Comparison of ENCODE assay signal across 39 cellular contexts in genomic region chr10:37442882-37443281, GRCh38.
"Had no signal": no experiment of that assay in that cellular context is flagged by ENCODE, and none has a peak within 500 bp of the region (broad histone marks: within the 10 kb centered on the region; RNA-seq: fewer than 3 reads in every experiment).

No MANE protein-coding gene starts in this region.

- ATAC-seq: activated naive CD4-positive, alpha-beta T cell treated with anti-CD3 and anti-CD28 coated beads, Interleukin-2, amount 50 U/mL, for 72 hours; activated naive CD8-positive, alpha-beta T cell treated with anti-CD3 and anti-CD28 coated beads, Interleukin-2, amount 50 U/mL, for 24 hours; activated T-cell treated with anti-CD3 and anti-CD28 coated beads, Interleukin-2, amount 50 U/mL, for 4 hours; activated T-cell treated with anti-CD3 and anti-CD28 coated beads, Interleukin-2, amount 50 U/mL, for 72 hours; activated T-helper 17 cell treated with anti-CD3 and anti-CD28 coated beads, Interleukin-2, amount 50 U/mL, for 72 hours; body of pancreas had no signal

- H3K36me3 Mint-ChIP-seq: activated naive CD4-positive, alpha-beta T cell treated with anti-CD3 and anti-CD28 coated beads, Interleukin-2, amount 10 ng/mL, durations not matched to agents 7 days and 5 days; activated naive CD4-positive, alpha-beta T cell treated with anti-CD3 and anti-CD28 coated beads, Interleukin-2, amount 50 U/mL, for 24 hours; activated naive CD4-positive, alpha-beta T cell treated with anti-CD3 and anti-CD28 coated beads, Interleukin-2, amount 50 U/mL, for 72 hours; activated naive CD8-positive, alpha-beta T cell; activated naive CD8-positive, alpha-beta T cell treated with anti-CD3 and anti-CD28 coated beads for 36 hours; activated naive CD8-positive, alpha-beta T cell treated with anti-CD3 and anti-CD28 coated beads, Interleukin-2, amount 10 ng/mL, durations not matched to agents 7 days and 5 days; brain had no signal

- H3K9me3 Mint-ChIP-seq: activated naive CD4-positive, alpha-beta T cell treated with anti-CD3 and anti-CD28 coated beads, Interleukin-2, amount 50 U/mL, for 24 hours had no signal

- DNase-seq: activated effector memory CD4-positive, alpha-beta T cell treated with anti-CD3 and anti-CD28 coated beads, Interleukin-2, amount 50 U/mL, for 16 hours; activated effector memory CD4-positive, alpha-beta T cell treated with Interleukin-2 at 50 U/mL for 16 hours; activated gamma-delta T cell; activated gamma-delta T cell treated with Interleukin-2 at 50 U/mL for 16 hours; activated naive CD4-positive, alpha-beta T cell; activated naive CD4-positive, alpha-beta T cell treated with anti-CD3 and anti-CD28 coated beads for 36 hours; activated naive CD4-positive, alpha-beta T cell treated with anti-CD3 and anti-CD28 coated beads, Interleukin-2, amount 10 ng/mL, durations not matched to agents 7 days and 5 days; activated naive CD4-positive, alpha-beta T cell treated with anti-CD3 and anti-CD28 coated beads, Interleukin-2, amount 50 U/mL, for 16 hours; activated naive CD4-positive, alpha-beta T cell treated with Interleukin-2 at 50 U/mL for 16 hours; activated naive CD8-positive, alpha-beta T cell treated with anti-CD3 and anti-CD28 coated beads for 36 hours; activated naive CD8-positive, alpha-beta T cell treated with anti-CD3 and anti-CD28 coated beads, Interleukin-2, amount 10 ng/mL, durations not matched to agents 7 days and 5 days; activated naive CD8-positive, alpha-beta T cell treated with anti-CD3 and anti-CD28 coated beads, Interleukin-2, amount 50 U/mL, for 24 hours; activated T-cell treated with anti-CD3 and anti-CD28 coated beads for 4 hours; activated T-cell treated with anti-CD3 and anti-CD28 coated beads, Interleukin-2, amount 50 U/mL, for 1 hour; activated T-cell treated with anti-CD3 and anti-CD28 coated beads, Interleukin-2, amount 50 U/mL, for 24 hours; activated T-cell treated with anti-CD3 and anti-CD28 coated beads, Interleukin-2, amount 50 U/mL, for 4 hours; activated T-cell treated with anti-CD3 and anti-CD28 coated beads, Interleukin-2, amount 50 U/mL, for 48 hours; activated T-cell treated with anti-CD3 and anti-CD28 coated beads, Interleukin-2, amount 50 U/mL, for 72 hours; adrenal gland; amniotic stem cell; amygdala; anterior cingulate cortex; aorta; body of pancreas; brain microvascular endothelial cell; caudate nucleus; central memory CD4-positive, alpha-beta T cell; cerebellar nuclear complex had no signal

- H3K36me3 ChIP-seq: adrenal gland, ascending aorta, brain microvascular endothelial cell, cardiac muscle cell had no signal

- H3K9me3 ChIP-seq: adrenal gland, ascending aorta, body of pancreas had no signal

- H3K27me3 Mint-ChIP-seq: activated naive CD4-positive, alpha-beta T cell treated with anti-CD3 and anti-CD28 coated beads, Interleukin-2, amount 10 ng/mL, durations not matched to agents 7 days and 5 days; activated naive CD4-positive, alpha-beta T cell treated with anti-CD3 and anti-CD28 coated beads, Interleukin-2, amount 50 U/mL, for 24 hours; activated naive CD8-positive, alpha-beta T cell; activated naive CD8-positive, alpha-beta T cell treated with anti-CD3 and anti-CD28 coated beads for 36 hours; activated naive CD8-positive, alpha-beta T cell treated with anti-CD3 and anti-CD28 coated beads, Interleukin-2, amount 10 ng/mL, durations not matched to agents 7 days and 5 days; activated naive CD8-positive, alpha-beta T cell treated with anti-CD3 and anti-CD28 coated beads, Interleukin-2, amount 50 U/mL, for 24 hours; activated T-cell treated with anti-CD3 and anti-CD28 coated beads, Interleukin-2, amount 50 U/mL, for 24 hours; activated T-helper 17 cell treated with anti-CD3 and anti-CD28 coated beads, Interleukin-2, amount 50 U/mL, for 72 hours; central memory CD8-positive, alpha-beta T cell had no signal

- H3K4me3 Mint-ChIP-seq: activated naive CD4-positive, alpha-beta T cell treated with anti-CD3 and anti-CD28 coated beads for 36 hours; activated naive CD4-positive, alpha-beta T cell treated with anti-CD3 and anti-CD28 coated beads, Interleukin-2, amount 10 ng/mL, durations not matched to agents 7 days and 5 days; activated naive CD4-positive, alpha-beta T cell treated with anti-CD3 and anti-CD28 coated beads, Interleukin-2, amount 50 U/mL, for 24 hours; activated naive CD8-positive, alpha-beta T cell; activated naive CD8-positive, alpha-beta T cell treated with anti-CD3 and anti-CD28 coated beads for 36 hours; activated naive CD8-positive, alpha-beta T cell treated with anti-CD3 and anti-CD28 coated beads, Interleukin-2, amount 10 ng/mL, durations not matched to agents 7 days and 5 days; activated naive CD8-positive, alpha-beta T cell treated with anti-CD3 and anti-CD28 coated beads, Interleukin-2, amount 50 U/mL, for 24 hours; activated T-cell treated with anti-CD3 and anti-CD28 coated beads, Interleukin-2, amount 50 U/mL, for 24 hours; activated T-cell treated with anti-CD3 and anti-CD28 coated beads, Interleukin-2, amount 50 U/mL, for 4 hours; activated T-cell treated with anti-CD3 and anti-CD28 coated beads, Interleukin-2, amount 50 U/mL, for 72 hours; activated T-helper 1 cell treated with anti-CD3 and anti-CD28 coated beads, Interleukin-12 subunit alpha, Interleukin-12 subunit beta, Interleukin-2, Interleukin-4 antibody, amounts not matched to agents 30 ng/mL and 10 ng/mL and 1 ng/mL, durations not matched to agents 14 hours and 24 hours and 36 hours; activated T-helper 17 cell treated with anti-CD3 and anti-CD28 coated beads, Interleukin-2, amount 50 U/mL, for 72 hours; brain; central memory CD8-positive, alpha-beta T cell had no signal

- H3K27me3 ChIP-seq: adrenal gland, ascending aorta, body of pancreas, brain microvascular endothelial cell, cardiac muscle cell had no signal

- H3K4me3 ChIP-seq: adrenal gland, ascending aorta, body of pancreas, cardiac muscle cell had no signal

- H3K4me1 Mint-ChIP-seq: activated naive CD4-positive, alpha-beta T cell treated with anti-CD3 and anti-CD28 coated beads, Interleukin-2, amount 10 ng/mL, durations not matched to agents 7 days and 5 days; activated naive CD4-positive, alpha-beta T cell treated with anti-CD3 and anti-CD28 coated beads, Interleukin-2, amount 50 U/mL, for 24 hours; activated naive CD8-positive, alpha-beta T cell treated with anti-CD3 and anti-CD28 coated beads for 36 hours; activated naive CD8-positive, alpha-beta T cell treated with anti-CD3 and anti-CD28 coated beads, Interleukin-2, amount 10 ng/mL, durations not matched to agents 7 days and 5 days; activated naive CD8-positive, alpha-beta T cell treated with anti-CD3 and anti-CD28 coated beads, Interleukin-2, amount 50 U/mL, for 24 hours; activated T-helper 17 cell treated with anti-CD3 and anti-CD28 coated beads, Interleukin-2, amount 50 U/mL, for 72 hours; brain; central memory CD8-positive, alpha-beta T cell had no signal

- FAIRE-seq: astrocyte had no signal

- H3K27ac Mint-ChIP-seq: activated naive CD4-positive, alpha-beta T cell treated with anti-CD3 and anti-CD28 coated beads for 36 hours; activated naive CD4-positive, alpha-beta T cell treated with anti-CD3 and anti-CD28 coated beads, Interleukin-2, amount 10 ng/mL, durations not matched to agents 7 days and 5 days; activated naive CD4-positive, alpha-beta T cell treated with anti-CD3 and anti-CD28 coated beads, Interleukin-2, amount 50 U/mL, for 24 hours; activated naive CD4-positive, alpha-beta T cell treated with anti-CD3 and anti-CD28 coated beads, Interleukin-2, amount 50 U/mL, for 72 hours; activated naive CD8-positive, alpha-beta T cell; activated naive CD8-positive, alpha-beta T cell treated with anti-CD3 and anti-CD28 coated beads for 36 hours; activated naive CD8-positive, alpha-beta T cell treated with anti-CD3 and anti-CD28 coated beads, Interleukin-2, amount 10 ng/mL, durations not matched to agents 7 days and 5 days; activated naive CD8-positive, alpha-beta T cell treated with anti-CD3 and anti-CD28 coated beads, Interleukin-2, amount 50 U/mL, for 24 hours; activated T-cell treated with anti-CD3 and anti-CD28 coated beads, Interleukin-2, amount 50 U/mL, for 24 hours; activated T-cell treated with anti-CD3 and anti-CD28 coated beads, Interleukin-2, amount 50 U/mL, for 72 hours; activated T-helper 1 cell treated with anti-CD3 and anti-CD28 coated beads, Interleukin-12 subunit alpha, Interleukin-12 subunit beta, Interleukin-2, Interleukin-4 antibody, amounts not matched to agents 30 ng/mL and 10 ng/mL and 1 ng/mL, durations not matched to agents 14 hours and 24 hours and 36 hours; activated T-helper 17 cell treated with anti-CD3 and anti-CD28 coated beads, Interleukin-2, amount 50 U/mL, for 72 hours; activated T-helper 2 cell treated with anti-CD3 and anti-CD28 coated beads, Interferon-gamma antibody, Interleukin-2, Interleukin-4, amounts not matched to agents 10 μg/mL and 5 μg/mL and 100 μg/mL, durations not matched to agents 14 hours and 24 hours and 36 hours; brain had no signal

- H3K27ac ChIP-seq: adrenal gland, ascending aorta, body of pancreas, brain microvascular endothelial cell, cardiac muscle cell had no signal

- H3K4me1 ChIP-seq: adrenal gland, ascending aorta, body of pancreas had no signal
